8 cellular contexts compared by ENCODE assay signal in genomic region chr4:2007804-2008670, GRCh38. TPM values are rescaled to one million over a fixed set of nuclear protein-coding genes. Genes with fewer than 3 reads are reported as not detected.
DNase-seq lines count a peak whose midpoint lies in the region; ATAC-seq and TF ChIP-seq lines count a peak whose summit lies in the region.

No MANE protein-coding gene starts in this region.

- no peaks in the 10 kb centered on the region for H3K9me2 ChIP-seq in Karpas-422 (replicated peaks; ENCODE audit: insufficient read depth, low read length)

- no peak for TF ChIP-seq CTCF in natural killer cell (IDR thresholded peaks at IDR 0.05)

- DNase-seq in Karpas-422 (peak; percentile 39), ecto neural progenitor cell (ENCODE audit: low spot score) (peak; percentile 53), natural killer cell (no peak), globus pallidus (ENCODE audit: low spot score) (no peak), NCI-H524 treated with DMSO at 0.1 percent for 48 hours (lab: John Stamatoyannopoulos, UW) (no peak), hippocampal formation (lab: John Stamatoyannopoulos, UW) (no peak), putamen (ENCODE audit: low spot score) (no peak)

- H3K4me3 ChIP-seq in BLaER1 = peak overlapping the region; percentile 91
- peak overlapping the region; percentile 95 for H3K4me3 ChIP-seq in Karpas-422 (ENCODE audit: low read length)

- H2AFZ ChIP-seq in Karpas-422 (ENCODE audit: low read length) = no peak overlapping the region

- H3K9me3 ChIP-seq in BLaER1 = no peaks in the 10 kb centered on the region; the same call in 1 of the 2 replicates
- no peaks in the 10 kb centered on the region for H3K9me3 ChIP-seq in Karpas-422 (ENCODE audit: low read length)

- H3K27me3 ChIP-seq in BLaER1 (no peaks in the 10 kb centered on the region), Karpas-422 (ENCODE audit: low read length) (no peaks in the 10 kb centered on the region)

- peaks cover 32 to 39% of the 10 kb centered on the region in 2 donors for H3K4me1 Mint-ChIP-seq in natural killer cell

- H3K9me3 Mint-ChIP-seq in natural killer cell = no peaks in the 10 kb centered on the region

- H4K20me1 ChIP-seq in BLaER1 (peaks cover 50% of the 10 kb centered on the region), Karpas-422 (ENCODE audit: insufficient read depth, low read depth, low read length) (peaks cover 15% of the 10 kb centered on the region)

- H3K79me2 ChIP-seq in Karpas-422 (ENCODE audit: low read length) = peaks cover 57% of the 10 kb centered on the region

- peak overlapping the region; percentile 87 to 94 for H3K27ac Mint-ChIP-seq in natural killer cell

- no peaks in the 10 kb centered on the region for H3K36me3 Mint-ChIP-seq in natural killer cell

- no peaks in the 10 kb centered on the region for H3K27me3 Mint-ChIP-seq in natural killer cell (ENCODE audit: low read depth in 2 of 2)

- H3K4me1 ChIP-seq in BLaER1 (peaks cover 33% of the 10 kb centered on the region), Karpas-422 (ENCODE audit: low read length) (peaks cover 20% of the 10 kb centered on the region)

- no peak for ATAC-seq in natural killer cell

- peak overlapping the region; percentile 95 for H3K4me3 Mint-ChIP-seq in natural killer cell

- H3K4me2 ChIP-seq in BLaER1 (peak overlapping the region; percentile 85), Karpas-422 (ENCODE audit: low read depth, low read length, poor library complexity, severe bottlenecking) (peak overlapping the region; percentile 93)

- H3K36me3 ChIP-seq in BLaER1 = peaks cover 43% of the 10 kb centered on the region
- peaks cover 35% of the 10 kb centered on the region for H3K36me3 ChIP-seq in Karpas-422 (ENCODE audit: insufficient read depth, low read length)

- intact Hi-C loops in natural killer cell (cut with micrococcal nuclease) = no loop called here

- H3K27ac ChIP-seq in BLaER1 (peak overlapping the region; percentile 99), Karpas-422 (ENCODE audit: low read length) (0 out of 2 replicates have a peak overlapping the region, but pooled peaks have one; percentile 34)

- H3K9ac ChIP-seq in BLaER1 (peak overlapping the region; percentile 98), Karpas-422 (ENCODE audit: low read length) (peak overlapping the region; percentile 98)

RNA-seq across cellular contexts. Expression of gene NELFA, which starts 0.7 kb away (rescaled TPM):
- 22.6 and 44.6 TPM in 2 replicates for total RNA-seq in Karpas-422 (2014; rRNA removed; shearing (Covaris generic); ENCODE audit: low replicate concordance)
- 10 to 100 TPM; 38.7 to 47.6 (median 46.0) TPM for total RNA-seq in natural killer cell

RNA-seq across cellular contexts. Expression of gene NAT8L, which starts 51.1 kb away (rescaled TPM):
- total RNA-seq in Karpas-422 (2014; rRNA removed; shearing (Covaris generic); ENCODE audit: low replicate concordance) = not detected in 2 replicates
- not detected for total RNA-seq in natural killer cell

Comparison
In these comparisons a context has a peak if more than half of its experiments do, and no peak if none do; other contexts are left out.
1. DNase-seq: peak in Karpas-422 (single experiment) and ecto neural progenitor cell (single experiment); none in natural killer cell (single experiment), globus pallidus (single experiment), NCI-H524 treated with DMSO at 0.1 percent for 48 hours (single experiment), hippocampal formation (0 of 2) and putamen (single experiment).